26 cellular contexts compared by ENCODE assay signal in genomic region chr14:101188571-101188915, GRCh38.
"Had no signal": no experiment of that assay in that cellular context is flagged by ENCODE, and none has a peak within 500 bp of the region (broad histone marks: within the 10 kb centered on the region; RNA-seq: fewer than 3 reads in every experiment).

No MANE protein-coding gene starts in this region.

- H3K9ac ChIP-seq: KMS-11 had no signal

- H3K27me3 Mint-ChIP-seq: activated CD4-positive, alpha-beta T cell treated with anti-CD3 and anti-CD28 coated beads, Interleukin-2, amount 10 ng/mL, durations not matched to agents 7 days and 5 days; activated naive CD4-positive, alpha-beta T cell treated with anti-CD3 and anti-CD28 coated beads, Interleukin-2, amount 50 U/mL, for 24 hours had no signal

- H3K4me1 Mint-ChIP-seq: activated CD4-positive, alpha-beta T cell treated with anti-CD3 and anti-CD28 coated beads, Interleukin-2, amount 10 ng/mL, durations not matched to agents 7 days and 5 days; activated naive CD4-positive, alpha-beta T cell treated with anti-CD3 and anti-CD28 coated beads, Interleukin-2, amount 50 U/mL, for 24 hours had no signal

- H3K4me3 ChIP-seq: MG63 had no signal

- H3K27ac ChIP-seq: KMS-11, RWPE1, VCaP had no signal

- H3K9me3 ChIP-seq: MG63 had no signal

- H3K27me3 ChIP-seq: MG63 had no signal

- H3K4me3 Mint-ChIP-seq: activated CD4-positive, alpha-beta T cell treated with anti-CD3 and anti-CD28 coated beads, Interleukin-2, amount 10 ng/mL, durations not matched to agents 7 days and 5 days; activated CD8-positive, alpha-beta T cell treated with anti-CD3 and anti-CD28 coated beads for 36 hours; activated naive CD4-positive, alpha-beta T cell treated with anti-CD3 and anti-CD28 coated beads, Interleukin-2, amount 50 U/mL, for 24 hours; activated T-cell treated with anti-CD3 and anti-CD28 coated beads, Interleukin-2, amount 50 U/mL, for 72 hours had no signal

- DNase-seq: activated CD4-positive, alpha-beta T cell treated with anti-CD3 and anti-CD28 coated beads, Interleukin-2, amount 10 ng/mL, durations not matched to agents 7 days and 5 days; activated CD4-positive, CD25-positive, alpha-beta regulatory T cell; activated CD8-positive, alpha-beta memory T cell treated with anti-CD3 and anti-CD28 coated beads, Interleukin-2, amount 50 U/mL, for 4 hours; activated CD8-positive, alpha-beta T cell treated with anti-CD3 and anti-CD28 coated beads for 36 hours; activated gamma-delta T cell treated with Interleukin-2 at 50 U/mL for 16 hours; activated T-cell treated with anti-CD3 and anti-CD28 coated beads, Interleukin-2, amount 50 U/mL, for 72 hours; aorta; MG63; MV-4-11; NCI-H1092 treated with DMSO at 0.1 percent for 48 hours; NCI-H1417 treated with DMSO at 0.1 percent for 48 hours; NCI-H1694; NCI-H2029 treated with DMSO at 0.1 percent for 48 hours; NCI-H345; NCI-H510A; NCI-H526 treated with DMSO at 0.1 percent for 48 hours; NCI-H82; OCI-M1; SHP77 treated with DMSO at 0.1 percent for 48 hours; T-helper 1 cell had no signal

- H3K27ac Mint-ChIP-seq: activated CD4-positive, alpha-beta T cell treated with anti-CD3 and anti-CD28 coated beads, Interleukin-2, amount 10 ng/mL, durations not matched to agents 7 days and 5 days; activated CD8-positive, alpha-beta T cell treated with anti-CD3 and anti-CD28 coated beads for 36 hours; activated naive CD4-positive, alpha-beta T cell treated with anti-CD3 and anti-CD28 coated beads, Interleukin-2, amount 50 U/mL, for 24 hours; activated T-cell treated with anti-CD3 and anti-CD28 coated beads, Interleukin-2, amount 50 U/mL, for 72 hours; activated T-helper 2 cell treated with anti-CD3 and anti-CD28 coated beads, Interferon-gamma antibody, Interleukin-2, Interleukin-4, amounts not matched to agents 10 μg/mL and 5 μg/mL and 100 μg/mL, durations not matched to agents 14 hours and 24 hours and 36 hours had no signal

- H3K4me2 ChIP-seq: KMS-11 had no signal

- H3K36me3 ChIP-seq: MG63 had no signal

- H3K36me3 Mint-ChIP-seq: activated naive CD4-positive, alpha-beta T cell treated with anti-CD3 and anti-CD28 coated beads, Interleukin-2, amount 50 U/mL, for 24 hours had no signal

- ATAC-seq: activated CD8-positive, alpha-beta T cell treated with anti-CD3 and anti-CD28 coated beads for 36 hours; activated T-cell treated with anti-CD3 and anti-CD28 coated beads, Interleukin-2, amount 50 U/mL, for 72 hours; Panc1 had no signal

- H3K9me3 Mint-ChIP-seq: activated CD4-positive, alpha-beta T cell treated with anti-CD3 and anti-CD28 coated beads, Interleukin-2, amount 10 ng/mL, durations not matched to agents 7 days and 5 days; activated CD8-positive, alpha-beta T cell treated with anti-CD3 and anti-CD28 coated beads for 36 hours; activated naive CD4-positive, alpha-beta T cell treated with anti-CD3 and anti-CD28 coated beads, Interleukin-2, amount 50 U/mL, for 24 hours; activated T-helper 2 cell treated with anti-CD3 and anti-CD28 coated beads, Interferon-gamma antibody, Interleukin-2, Interleukin-4, amounts not matched to agents 10 μg/mL and 5 μg/mL and 100 μg/mL, durations not matched to agents 14 hours and 24 hours and 36 hours had no signal
